In the genomic region with DNA sequence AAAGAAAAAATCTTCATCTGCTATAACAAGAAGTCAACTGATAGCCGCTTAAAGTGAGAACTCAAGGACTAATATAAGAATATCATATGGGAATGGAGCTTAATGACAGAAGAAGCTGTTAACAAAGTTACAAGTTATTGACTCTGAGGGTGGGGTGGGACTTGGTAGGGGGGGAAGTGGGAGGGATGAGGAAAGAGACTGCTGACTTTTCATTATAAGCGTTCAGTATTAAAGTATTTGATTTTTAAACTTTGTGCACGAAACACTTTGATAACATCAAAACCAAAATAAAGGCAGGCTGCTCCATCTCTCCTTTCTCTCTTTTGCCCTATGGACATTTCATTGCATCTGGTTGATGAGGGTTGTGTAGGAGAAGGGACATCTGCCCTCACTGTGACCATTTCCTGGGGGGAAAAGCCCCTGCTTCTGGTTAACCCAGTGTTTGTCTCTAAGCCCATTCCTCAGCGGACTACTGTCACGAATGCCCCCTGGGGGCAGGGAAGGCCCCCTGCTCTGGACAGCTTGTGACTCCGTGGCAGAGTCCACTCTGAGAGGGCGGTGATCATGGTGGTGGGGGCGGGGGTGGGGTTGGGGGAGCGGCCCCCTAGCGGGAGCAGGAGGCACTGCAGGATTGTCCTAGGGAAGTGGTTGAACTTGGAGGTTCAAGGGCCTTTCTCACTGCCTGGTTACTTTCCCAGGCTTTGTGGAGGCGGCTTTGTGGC, we compare ENCODE assay signal across 8 cellular contexts.
DNase-seq lines count a peak whose midpoint lies in the region; ATAC-seq and TF ChIP-seq lines count a peak whose summit lies in the region.

No MANE protein-coding gene starts in this region.

- no peaks in the 10 kb centered on the region for H3K27me3 ChIP-seq in RWPE2 (ENCODE audit: insufficient read depth, poor library complexity, severe bottlenecking)

- H3K27ac ChIP-seq in RWPE2 (ENCODE audit: poor library complexity, severe bottlenecking), result no peak overlapping the region

- ATAC-seq in GM18868 (IDR thresholded peaks at IDR 0.05; ENCODE audit: unreplicated experiment) (peak; percentile 36), RWPE2 (ENCODE audit: low read depth) (no peak), HG03571 (IDR thresholded peaks at IDR 0.05; ENCODE audit: unreplicated experiment) (no peak)

- H3K36me3 ChIP-seq in RWPE2 (ENCODE audit: low read depth), result no peaks in the 10 kb centered on the region

- H3K4me1 ChIP-seq in RWPE2 (ENCODE audit: insufficient read depth, poor library complexity, severe bottlenecking), result peaks cover 36% of the 10 kb centered on the region

- peak; percentile 20 to 27 for DNase-seq in AML-193 (lab: John Stamatoyannopoulos, UW)
- DNase-seq in RWPE2 (ENCODE audit: low spot score), result no peak
- peak; percentile 78 for DNase-seq in iPS-NIHi11 (ENCODE audit: low spot score)
- no peak for DNase-seq in KG1 (lab: John Stamatoyannopoulos, UW)
- DNase-seq in LoVo (ENCODE audit: low spot score), result no peak
- DNase-seq in GF-D8 (lab: John Stamatoyannopoulos, UW), result no peak

- no peak overlapping the region for H3K4me3 ChIP-seq in RWPE2 (ENCODE audit: severe bottlenecking)

- no peaks in the 10 kb centered on the region for H3K9me3 ChIP-seq in RWPE2 (ENCODE audit: severe bottlenecking)

- peak; percentile 63 for TF ChIP-seq CTCF in RWPE2 (IDR thresholded peaks at IDR 0.05; ENCODE audit: poor library complexity, severe bottlenecking)

Comparison
In these comparisons a context has a peak if more than half of its experiments do, and no peak if none do; other contexts are left out.
1. DNase-seq: peak in AML-193 (2 of 2) and iPS-NIHi11 (single experiment); none in RWPE2 (single experiment), KG1 (single experiment), LoVo (single experiment) and GF-D8 (single experiment).